ENCODE assay signal across 26 cellular contexts in genomic region chr6:159676804-159677203, GRCh38.
"Had no signal": no experiment of that assay in that cellular context is flagged by ENCODE, and none has a peak within 500 bp of the region (broad histone marks: within the 10 kb centered on the region; RNA-seq: fewer than 3 reads in every experiment).

No MANE protein-coding gene starts in this region.

- H3K4me1 ChIP-seq: parathyroid adenoma had no signal

- H3K27ac ChIP-seq: left ventricle myocardium inferior, parathyroid adenoma, right atrium auricular region, tibial nerve, WERI-Rb-1 had no signal

- H3K4me2 ChIP-seq: smooth muscle cell had no signal

- ATAC-seq: activated CD4-positive, CD25-positive, alpha-beta regulatory T cell treated with anti-CD3 and anti-CD28 coated beads, Interleukin-2, amount 50 U/mL, for 24 hours; esophagus mucosa had no signal

- H3K27me3 ChIP-seq: right atrium auricular region, tibial nerve had no signal

- H3K27ac Mint-ChIP-seq: activated T-helper 1 cell treated with anti-CD3 and anti-CD28 coated beads, Interleukin-12 subunit alpha, Interleukin-12 subunit beta, Interleukin-2, Interleukin-4 antibody, amounts not matched to agents 30 ng/mL and 10 ng/mL and 1 ng/mL, durations not matched to agents 14 hours and 24 hours and 36 hours; T-helper 1 cell treated with Interleukin-12 subunit alpha and Interleukin-12 subunit beta and Interleukin-4 antibody, amounts not matched to agents 30 μg/mL and 1 μg/mL, for 36 hours had no signal

- DNase-seq: activated CD4-positive, alpha-beta T cell treated with anti-CD3 and anti-CD28 coated beads for 48 hours; activated CD4-positive, alpha-beta T cell treated with anti-CD3 and anti-CD28 coated beads, Interleukin-2, amount 50 U/mL, for 48 hours; activated CD8-positive, alpha-beta memory T cell treated with anti-CD3 and anti-CD28 coated beads for 24 hours; activated effector memory CD4-positive, alpha-beta T cell treated with anti-CD3 and anti-CD28 coated beads, Interleukin-2, amount 50 U/mL, for 16 hours; activated naive CD4-positive, alpha-beta T cell treated with anti-CD3 and anti-CD28 coated beads, Interleukin-2, amount 50 U/mL, for 16 hours; activated T-cell treated with anti-CD3 and anti-CD28 coated beads, Interleukin-2, amount 50 U/mL, for 1 hour; amniotic stem cell; caudate nucleus; cortex of kidney; left ventricle myocardium inferior; stimulated activated CD4-positive, alpha-beta T cell treated with anti-CD3 and anti-CD28 coated beads, Interleukin-1b, Interleukin-23, amount 100 ng/mL, for 48 hours; stimulated activated naive CD4-positive, alpha-beta T cell; SW 1271; T1000; WERI-Rb-1 had no signal

- FAIRE-seq: astrocyte, endothelial cell of umbilical vein, islet of Langerhans had no signal

- H3K4me3 ChIP-seq: left ventricle myocardium inferior, right atrium auricular region, smooth muscle cell, tibial nerve had no signal

- H3K9ac ChIP-seq: parathyroid adenoma had no signal

- H3K4me3 Mint-ChIP-seq: activated T-helper 1 cell treated with anti-CD3 and anti-CD28 coated beads, Interleukin-12 subunit alpha, Interleukin-12 subunit beta, Interleukin-2, Interleukin-4 antibody, amounts not matched to agents 30 ng/mL and 10 ng/mL and 1 ng/mL, durations not matched to agents 14 hours and 24 hours and 36 hours; T-helper 1 cell treated with Interleukin-12 subunit alpha and Interleukin-12 subunit beta and Interleukin-4 antibody, amounts not matched to agents 30 μg/mL and 1 μg/mL, for 36 hours had no signal

- H2AFZ ChIP-seq: parathyroid adenoma had no signal

- H3K9me3 ChIP-seq: left ventricle myocardium inferior, right atrium auricular region had no signal
